ENCODE assay signal across 16 cellular contexts in genomic region chr14:50036211-50036610, GRCh38.
DNase-seq lines count a peak whose midpoint lies in the region; ATAC-seq and TF ChIP-seq lines count a peak whose summit lies in the region.
"Had no signal": no experiment of that assay in that cellular context is flagged by ENCODE, and none has a peak within 500 bp of the region (broad histone marks: within the 10 kb centered on the region; RNA-seq: fewer than 3 reads in every experiment).

No MANE protein-coding gene starts in this region.

- H3K4me1 ChIP-seq in PC-9 (replicated peaks; ENCODE audit: insufficient read depth) (peaks cover 57% of the 10 kb centered on the region), prostate gland (replicated peaks) (no peaks in the 10 kb centered on the region)

- no peak overlapping the region for H3K4me3 ChIP-seq in PC-9
- H3K4me3 ChIP-seq in prostate gland = no peak overlapping the region
- H3K4me3 ChIP-seq: BLaER1, Peyer's patch had no signal

- WGBS in prostate gland = 42% methylated on average over 3 of the region's 3 CpGs

- no peaks in the 10 kb centered on the region for H4K20me1 ChIP-seq in PC-9 (ENCODE audit: insufficient read depth)
- H4K20me1 ChIP-seq: BLaER1 had no signal

- TF ChIP-seq CTCF in PC-9 (conservative IDR thresholded peaks at IDR 0.05) (no peak), prostate gland (IDR thresholded peaks at IDR 0.05) (no peak)

- H3K4me2 ChIP-seq in PC-9 = no peak overlapping the region
- H3K4me2 ChIP-seq: BLaER1 had no signal

- peaks cover 4% of the 10 kb centered on the region; the same call in 1 of the 2 replicates for H3K79me2 ChIP-seq in PC-9 (ENCODE audit: low read depth)

- H3K27ac ChIP-seq in PC-9 (peak overlapping the region; percentile 59; the same call in 1 of the 2 replicates), epithelial cell of prostate (peak overlapping the region; percentile 61), prostate gland (peak overlapping the region in 1 of 2 donors; percentile 25)
- H3K27ac ChIP-seq: 22Rv1, BLaER1, Peyer's patch had no signal

- no TSS peak for BruUV-seq in PC-9 (replicated peaks; lab: Mats Ljungman, UMichigan)

- H3K36me3 ChIP-seq in PC-9 (ENCODE audit: low read depth) (0 out of 2 replicates have a peak, but pooled peaks cover 2% of the 10 kb centered on the region), prostate gland (no peaks in the 10 kb centered on the region)
- H3K36me3 ChIP-seq: BLaER1, Peyer's patch had no signal

- intact Hi-C loops in activated CD4-positive, alpha-beta T cell treated with anti-CD3 and anti-CD28 coated beads for 36 hours (cut with DNase I, micrococcal nuclease) = no loop called here
- intact Hi-C loops in PC-9 (cut with micrococcal nuclease; ENCODE audit: unreplicated experiment) (no loop called here), prostate gland (cut with DNase I) (no loop called here)

- H3K9me3 ChIP-seq in PC-9 (ENCODE audit: insufficient read depth, low read depth) (peaks cover 1% of the 10 kb centered on the region; the same call in 1 of the 2 replicates), prostate gland (no peaks in the 10 kb centered on the region)
- H3K9me3 ChIP-seq: BLaER1, Peyer's patch had no signal

- POLR2A ChIA-PET in activated CD4-positive, alpha-beta T cell treated with anti-CD3 and anti-CD28 coated beads for 36 hours (lab: Charles Lee) = interaction anchor here (0.7 kb wide), 1 partner anchor 47 kb away, joined by 3 read pairs; no protein-coding TSS in a partner anchor
- POLR2A ChIA-PET in PC-9 (lab: Charles Lee; ENCODE audit: unreplicated experiment) = interaction anchor here (0.6 to 0.7 kb wide), 2 partner anchors 26 to 90 kb away, joined by 4 to 6 read pairs; no protein-coding TSS in a partner anchor
- POLR2A ChIA-PET in T-cell (lab: Charles Lee) = interaction anchor here in 1 of 2 donors (0.5 to 0.6 kb wide), 2 partner anchors 430 to 434 kb away, joined by 3 to 4 read pairs; no protein-coding TSS in a partner anchor
- POLR2A ChIA-PET in activated CD8-positive, alpha-beta T cell treated with anti-CD3 and anti-CD28 coated beads, Interleukin-2, amount 10 ng/mL, durations not matched to agents 7 days and 5 days (lab: Charles Lee) = interaction anchor here (0.5 to 6.6 kb wide), 4 partner anchors 8 to 35 kb away, joined by 4 to 95 read pairs (median 6); no protein-coding TSS in a partner anchor

- no peak for DNase-seq in activated CD4-positive, alpha-beta T cell treated with anti-CD3 and anti-CD28 coated beads for 36 hours
- no peak for DNase-seq in activated CD4-positive, alpha-beta T cell treated with anti-CD3 and anti-CD28 coated beads for 1 hour
- DNase-seq in PC-9 = no peak
- no peak for DNase-seq in epithelial cell of prostate (ENCODE audit: low read depth, low spot score)
- peak; percentile 46 for DNase-seq in prostate gland (ENCODE audit: low spot score)
- DNase-seq in T-cell = no peak
- DNase-seq in activated CD8-positive, alpha-beta T cell treated with anti-CD3 and anti-CD28 coated beads, Interleukin-2, amount 10 ng/mL, durations not matched to agents 7 days and 5 days = no peak
- DNase-seq: H7, NCI-H1105 treated with DMSO at 0.1 percent for 48 hours, NCI-H187, NCI-H446, NCI-H748 treated with DMSO at 0.1 percent for 48 hours, Peyer's patch had no signal

- H3K27ac Mint-ChIP-seq in activated CD4-positive, alpha-beta T cell treated with anti-CD3 and anti-CD28 coated beads for 36 hours = peak overlapping the region; percentile 65
- H3K27ac Mint-ChIP-seq in T-cell = no peak overlapping the region
- no peak overlapping the region for H3K27ac Mint-ChIP-seq in activated CD8-positive, alpha-beta T cell treated with anti-CD3 and anti-CD28 coated beads, Interleukin-2, amount 10 ng/mL, durations not matched to agents 7 days and 5 days

- H3K36me3 Mint-ChIP-seq in activated CD4-positive, alpha-beta T cell treated with anti-CD3 and anti-CD28 coated beads for 36 hours (ENCODE audit: low read depth) = peaks cover 54% of the 10 kb centered on the region
- peaks cover 36% of the 10 kb centered on the region for H3K36me3 Mint-ChIP-seq in T-cell
- peaks cover 79% of the 10 kb centered on the region for H3K36me3 Mint-ChIP-seq in activated CD8-positive, alpha-beta T cell treated with anti-CD3 and anti-CD28 coated beads, Interleukin-2, amount 10 ng/mL, durations not matched to agents 7 days and 5 days (ENCODE audit: low read depth)

- no peaks in the 10 kb centered on the region for H3K9me2 ChIP-seq in PC-9 (ENCODE audit: insufficient read depth)

- ATAC-seq in activated CD4-positive, alpha-beta T cell treated with anti-CD3 and anti-CD28 coated beads for 36 hours = no peak
- ATAC-seq in HG03135 (IDR thresholded peaks at IDR 0.05; ENCODE audit: unreplicated experiment) (no peak), T-cell (replicated peaks in 1 of 4) (no peak)
- ATAC-seq in activated CD8-positive, alpha-beta T cell treated with anti-CD3 and anti-CD28 coated beads, Interleukin-2, amount 10 ng/mL, durations not matched to agents 7 days and 5 days = no peak

- H2AFZ ChIP-seq in PC-9 = no peak overlapping the region

- no peak overlapping the region for H3K4me3 Mint-ChIP-seq in activated CD4-positive, alpha-beta T cell treated with anti-CD3 and anti-CD28 coated beads for 36 hours
- H3K4me3 Mint-ChIP-seq in T-cell = no peak overlapping the region
- no peak overlapping the region for H3K4me3 Mint-ChIP-seq in activated CD8-positive, alpha-beta T cell treated with anti-CD3 and anti-CD28 coated beads, Interleukin-2, amount 10 ng/mL, durations not matched to agents 7 days and 5 days

- H3K27me3 Mint-ChIP-seq in activated CD4-positive, alpha-beta T cell treated with anti-CD3 and anti-CD28 coated beads for 36 hours = no peaks in the 10 kb centered on the region
- H3K27me3 Mint-ChIP-seq in T-cell = no peaks in the 10 kb centered on the region
- no peaks in the 10 kb centered on the region for H3K27me3 Mint-ChIP-seq in activated CD8-positive, alpha-beta T cell treated with anti-CD3 and anti-CD28 coated beads, Interleukin-2, amount 10 ng/mL, durations not matched to agents 7 days and 5 days (ENCODE audit: low read depth)

- CTCF ChIA-PET in activated CD4-positive, alpha-beta T cell treated with anti-CD3 and anti-CD28 coated beads for 36 hours (lab: Charles Lee) = interaction anchor here (0.7 to 1.8 kb wide), 8 partner anchors 9 to 507 kb away, joined by 3 to 8 read pairs (median 3); no protein-coding TSS in a partner anchor
- CTCF ChIA-PET in PC-9 (lab: Charles Lee) (interaction anchor here (1.0 kb wide), 1 partner anchor 184 kb away, joined by 4 read pairs; the partner anchor contains the start of gene NEMF), T-cell (lab: Charles Lee) (no interaction called here)
- CTCF ChIA-PET in activated CD8-positive, alpha-beta T cell treated with anti-CD3 and anti-CD28 coated beads, Interleukin-2, amount 10 ng/mL, durations not matched to agents 7 days and 5 days (lab: Charles Lee) = interaction anchor here (1.3 to 1.4 kb wide), 2 partner anchors 26 to 33 kb away, joined by 4 read pairs; no protein-coding TSS in a partner anchor

- peaks cover 58% of the 10 kb centered on the region for H3K4me1 Mint-ChIP-seq in activated CD4-positive, alpha-beta T cell treated with anti-CD3 and anti-CD28 coated beads for 36 hours
- H3K4me1 Mint-ChIP-seq in T-cell = peaks cover 37 to 46% (median 42%) of the 10 kb centered on the region in 3 donors
- H3K4me1 Mint-ChIP-seq in activated CD8-positive, alpha-beta T cell treated with anti-CD3 and anti-CD28 coated beads, Interleukin-2, amount 10 ng/mL, durations not matched to agents 7 days and 5 days (ENCODE audit: low read depth) = peaks cover 85% of the 10 kb centered on the region

- peaks cover 43% of the 10 kb centered on the region for H3F3A ChIP-seq in PC-9 (ENCODE audit: insufficient read depth, low read depth)

- peaks cover 5% of the 10 kb centered on the region for H3K9me3 Mint-ChIP-seq in activated CD4-positive, alpha-beta T cell treated with anti-CD3 and anti-CD28 coated beads for 36 hours (ENCODE audit: low read depth)
- H3K9me3 Mint-ChIP-seq in T-cell = no peaks in the 10 kb centered on the region
- no peaks in the 10 kb centered on the region for H3K9me3 Mint-ChIP-seq in activated CD8-positive, alpha-beta T cell treated with anti-CD3 and anti-CD28 coated beads, Interleukin-2, amount 10 ng/mL, durations not matched to agents 7 days and 5 days (ENCODE audit: insufficient read depth)

- H3K27me3 ChIP-seq in PC-9 (ENCODE audit: insufficient read depth, low read depth) = no peaks in the 10 kb centered on the region
- H3K27me3 ChIP-seq in prostate gland (replicated peaks; ENCODE audit: insufficient read depth) = no peaks in the 10 kb centered on the region
- H3K27me3 ChIP-seq: BLaER1, Peyer's patch had no signal

- no peak for TF ChIP-seq POLR2A in prostate gland (IDR thresholded peaks at IDR 0.05)

Comparison
In these comparisons a context has a peak if more than half of its experiments do, and no peak if none do; other contexts are left out.
1. CTCF ChIA-PET loops: an anchor here in activated CD4-positive, alpha-beta T cell treated with anti-CD3 and anti-CD28 coated beads for 36 hours (0.7 to 1.8 kb wide), PC-9 (1.0 kb wide) and activated CD8-positive, alpha-beta T cell treated with anti-CD3 and anti-CD28 coated beads, Interleukin-2, amount 10 ng/mL, durations not matched to agents 7 days and 5 days (1.3 to 1.4 kb wide); none called in T-cell.